In genomic region chr3:127369356-127369935, GRCh38 we compare ENCODE assay signal across 1 cellular context.
TF ChIP-seq lines count a peak whose summit lies in the region.

No MANE protein-coding gene starts in this region.

TF ChIP-seq in WTC11, 78 proteins besides CTCF, POLR2A, EP300 and RAD21 (continued from another document):
- TF ChIP-seq ZNF532 (CRISPR knock-in tag; IDR thresholded peaks at IDR 0.05; ENCODE audit: borderline replicate concordance) (no peak), IRF2 (CRISPR knock-in tag; IDR thresholded peaks at IDR 0.05; ENCODE audit: borderline replicate concordance, low read depth) (no peak), KAT7 (CRISPR knock-in tag; IDR thresholded peaks at IDR 0.05; ENCODE audit: borderline replicate concordance) (no peak), SMAD4 (CRISPR knock-in tag; IDR thresholded peaks at IDR 0.05) (no peak), NR1H2 (CRISPR knock-in tag; IDR thresholded peaks at IDR 0.05) (no peak)
